Comparison of ENCODE assay signal across 12 cellular contexts in the genomic region with DNA sequence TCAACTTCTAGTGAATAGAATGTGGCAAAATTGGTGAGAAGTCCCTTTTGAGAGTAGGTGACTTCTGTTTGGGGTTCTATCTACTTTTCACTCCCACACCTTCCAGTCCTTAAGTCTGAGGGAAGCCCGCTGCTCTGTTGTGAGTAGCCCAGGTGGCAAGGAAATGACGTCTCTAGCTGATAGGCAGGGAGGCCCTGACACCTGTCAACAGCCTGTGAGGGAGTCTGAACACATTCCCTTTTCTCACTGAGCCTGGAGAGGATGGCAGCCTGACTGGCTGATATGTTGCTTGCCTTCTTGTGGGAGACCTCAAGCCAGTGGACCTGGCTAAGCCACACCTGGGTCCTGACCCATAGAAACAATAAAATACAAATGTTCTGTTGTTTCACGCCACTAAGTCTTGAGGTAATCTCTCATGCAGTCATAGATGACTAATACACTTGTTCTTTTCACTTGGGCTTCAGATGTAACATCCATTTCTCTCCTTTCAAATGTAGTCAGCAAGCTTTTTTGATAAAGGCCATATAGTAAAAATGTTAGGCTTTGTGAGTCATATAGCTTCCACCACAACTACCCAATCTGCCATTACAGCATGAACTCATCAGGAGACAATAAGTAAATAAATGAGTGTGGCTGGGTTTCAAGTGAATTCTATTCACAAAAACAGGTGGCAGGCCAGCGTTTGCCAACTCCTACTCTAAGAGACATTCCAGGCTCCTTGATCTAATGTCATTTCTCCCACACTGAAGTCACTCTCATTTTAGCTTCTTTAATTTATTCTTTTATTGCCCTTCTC.
DNase-seq lines count a peak whose midpoint lies in the region; ATAC-seq and TF ChIP-seq lines count a peak whose summit lies in the region.
"Had no signal": no experiment of that assay in that cellular context is flagged by ENCODE, and none has a peak within 500 bp of the region (broad histone marks: within the 10 kb centered on the region; RNA-seq: fewer than 3 reads in every experiment).

No MANE protein-coding gene starts in this region.

- no peaks in the 10 kb centered on the region for H3K36me3 Mint-ChIP-seq in nephron progenitor cell (ENCODE audit: low read depth)

- peaks cover 20% of the 10 kb centered on the region for H3K4me1 Mint-ChIP-seq in nephron progenitor cell

- TF ChIP-seq CTCF in nephron progenitor cell (IDR thresholded peaks at IDR 0.05) = no peak

- H3K27ac Mint-ChIP-seq in nephron progenitor cell = peak overlapping the region; percentile 30
- H3K27ac Mint-ChIP-seq: T-helper 1 cell treated with Interleukin-12 subunit alpha and Interleukin-12 subunit beta and Interleukin-4 antibody, amounts not matched to agents 30 μg/mL and 1 μg/mL, for 36 hours had no signal

- ATAC-seq in HG02938 (IDR thresholded peaks at IDR 0.05; ENCODE audit: unreplicated experiment) = peak; percentile 57
- ATAC-seq in HG03378 (IDR thresholded peaks at IDR 0.05; ENCODE audit: unreplicated experiment) = no peak

- DNase-seq in activated CD4-positive, alpha-beta T cell treated with anti-CD3 and anti-CD28 coated beads for 48 hours = peak; percentile 11
- DNase-seq in activated CD4-positive, alpha-beta T cell treated with anti-CD3 and anti-CD28 coated beads, Interleukin-2, amount 50 U/mL, for 4 hours = no peak
- DNase-seq in SHP77 treated with DMSO at 0.1 percent for 48 hours (lab: John Stamatoyannopoulos, UW) = peak; percentile 0
- no peak for DNase-seq in nephron progenitor cell
- no peak for DNase-seq in foreskin melanocyte
- no peak for DNase-seq in globus pallidus (ENCODE audit: low spot score)
- DNase-seq: cortex of kidney, NCI-H524 treated with DMSO at 0.1 percent for 48 hours, small intestine had no signal

- peaks cover 3% of the 10 kb centered on the region for H3K27me3 Mint-ChIP-seq in nephron progenitor cell (ENCODE audit: low read depth, poor library complexity)

- no peaks in the 10 kb centered on the region for H3K9me3 Mint-ChIP-seq in nephron progenitor cell
- H3K9me3 Mint-ChIP-seq: T-helper 1 cell treated with Interleukin-12 subunit alpha and Interleukin-12 subunit beta and Interleukin-4 antibody, amounts not matched to agents 30 μg/mL and 1 μg/mL, for 36 hours had no signal

- no peak overlapping the region for H3K4me3 Mint-ChIP-seq in nephron progenitor cell
- H3K4me3 Mint-ChIP-seq: T-helper 1 cell treated with Interleukin-12 subunit alpha and Interleukin-12 subunit beta and Interleukin-4 antibody, amounts not matched to agents 30 μg/mL and 1 μg/mL, for 36 hours had no signal

Comparison
In these comparisons a context has a peak if more than half of its experiments do, and no peak if none do; other contexts are left out.
1. DNase-seq: peak in activated CD4-positive, alpha-beta T cell treated with anti-CD3 and anti-CD28 coated beads for 48 hours (single experiment) and SHP77 treated with DMSO at 0.1 percent for 48 hours (single experiment); none in activated CD4-positive, alpha-beta T cell treated with anti-CD3 and anti-CD28 coated beads, Interleukin-2, amount 50 U/mL, for 4 hours (0 of 2), nephron progenitor cell (single experiment), foreskin melanocyte (single experiment) and globus pallidus (single experiment).